In genomic region chr2:131451265-131451949, GRCh38 we compare ENCODE assay signal across 21 cellular contexts. TPM values are rescaled to one million over a fixed set of nuclear protein-coding genes. Genes with fewer than 3 reads are reported as not detected.
DNase-seq lines count a peak whose midpoint lies in the region; ATAC-seq and FAIRE-seq lines count a peak whose summit lies in the region.
"Not testable (repeated sequence)": the region's sequence is repeated elsewhere in the genome, so short reads cannot be mapped to it uniquely, and the experiment has no call there.
"Had no signal": no experiment of that assay in that cellular context is flagged by ENCODE, and none has a peak within 500 bp of the region (broad histone marks: within the 10 kb centered on the region; RNA-seq: fewer than 3 reads in every experiment).

No MANE protein-coding gene starts in this region.

- not testable (repeated sequence) for H2BK5ac ChIP-seq in neuronal stem cell (ENCODE audit: low read length)

- H3K4me3 ChIP-seq in neuronal stem cell (ENCODE audit: low read length in 2 of 2) = not testable (repeated sequence)

- H4K91ac ChIP-seq in neuronal stem cell (ENCODE audit: low read depth, low read length, poor library complexity) = not testable (repeated sequence)

- H3K4me1 ChIP-seq in neuronal stem cell (ENCODE audit: control insufficient read depth in 2 of 2, insufficient read depth in 1 of 2, low read depth in 1 of 2, low read length in 2 of 2) = not testable (repeated sequence)

- intact Hi-C loops in activated CD4-positive, alpha-beta T cell treated with anti-CD3 and anti-CD28 coated beads, Interleukin-2, amount 10 ng/mL, durations not matched to agents 24 days and 14 days (cut with micrococcal nuclease) = not testable (repeated sequence)

- H3K9me3 ChIP-seq in neuronal stem cell (replicated peaks in 1 of 2; ENCODE audit: control insufficient read depth in 2 of 2, insufficient read depth in 1 of 2, low read depth in 1 of 2, low read length in 2 of 2) = not testable (repeated sequence)

- not testable (repeated sequence) for H3K27ac ChIP-seq in neuronal stem cell (replicated peaks; ENCODE audit: low read length)

- not testable (repeated sequence) for H3K27me3 ChIP-seq in neuronal stem cell (ENCODE audit: control insufficient read depth in 3 of 3, insufficient read depth in 3 of 3, low read depth in 1 of 3, low read length in 3 of 3)

- peaks cover 21% of the 10 kb centered on the region for H3K27me3 Mint-ChIP-seq in activated CD4-positive, alpha-beta T cell treated with anti-CD3 and anti-CD28 coated beads, Interleukin-2, amount 10 ng/mL, durations not matched to agents 24 days and 14 days

- H3K14ac ChIP-seq in neuronal stem cell (ENCODE audit: low read length) = not testable (repeated sequence)

- not testable (repeated sequence) for H4K8ac ChIP-seq in neuronal stem cell (ENCODE audit: low read depth, low read length)

- H3K79me1 ChIP-seq in neuronal stem cell (ENCODE audit: low read depth, low read length) = not testable (repeated sequence)

- not testable (repeated sequence) for H3K4ac ChIP-seq in neuronal stem cell (ENCODE audit: low read length)

- H3K4me3 Mint-ChIP-seq in activated CD4-positive, alpha-beta T cell treated with anti-CD3 and anti-CD28 coated beads, Interleukin-2, amount 10 ng/mL, durations not matched to agents 24 days and 14 days = not testable (repeated sequence)

- not testable (repeated sequence) for H3K9me3 Mint-ChIP-seq in activated CD4-positive, alpha-beta T cell treated with anti-CD3 and anti-CD28 coated beads, Interleukin-2, amount 10 ng/mL, durations not matched to agents 24 days and 14 days

- not testable (repeated sequence) for H3K23ac ChIP-seq in neuronal stem cell (ENCODE audit: low read depth, low read length, poor library complexity)

- not testable (repeated sequence) for H2AK5ac ChIP-seq in neuronal stem cell (ENCODE audit: low read depth, low read length)

- H2AFZ ChIP-seq in neuronal stem cell (ENCODE audit: low read length) = peak overlapping the region; percentile 66

- ATAC-seq in GM21423 (IDR thresholded peaks at IDR 0.05; ENCODE audit: unreplicated experiment) (peak; percentile 66), HG02642 (IDR thresholded peaks at IDR 0.05; ENCODE audit: poor library complexity, unreplicated experiment) (peak; percentile 92), HG03045 (IDR thresholded peaks at IDR 0.05; ENCODE audit: unreplicated experiment) (peak; percentile 92), HG03469 (IDR thresholded peaks at IDR 0.05; ENCODE audit: unreplicated experiment) (peak; percentile 52)

- not testable (repeated sequence) for H2BK15ac ChIP-seq in neuronal stem cell (ENCODE audit: low read length)

- H3K27ac Mint-ChIP-seq in activated CD4-positive, alpha-beta T cell treated with anti-CD3 and anti-CD28 coated beads, Interleukin-2, amount 10 ng/mL, durations not matched to agents 24 days and 14 days = not testable (repeated sequence)

- H2BK12ac ChIP-seq in neuronal stem cell (ENCODE audit: low read length) = not testable (repeated sequence)

- WGBS in neuronal stem cell (ENCODE audit: extremely low coverage in 2 of 2, insufficient read length in 2 of 2, insufficient replicate concordance in 1 of 2), 2 donors = no CpG with 5 or more reads among the region's 10 CpGs

- H3K4me1 Mint-ChIP-seq in activated CD4-positive, alpha-beta T cell treated with anti-CD3 and anti-CD28 coated beads, Interleukin-2, amount 10 ng/mL, durations not matched to agents 24 days and 14 days = peaks cover 11% of the 10 kb centered on the region

- H3K36me3 ChIP-seq in neuronal stem cell (replicated peaks in 1 of 2; ENCODE audit: control insufficient read depth in 2 of 2, insufficient read depth in 2 of 2, low read length in 2 of 2) = not testable (repeated sequence)

- not testable (repeated sequence) for H3K18ac ChIP-seq in neuronal stem cell (ENCODE audit: low read length)

- not testable (repeated sequence) for DNase-seq in GM18507 (ENCODE audit: extremely low spot score, insufficient read length, low read depth); GM19239 (ENCODE audit: insufficient read length, low spot score); neuronal stem cell (ENCODE audit: low spot score)
- peak; percentile 69 for DNase-seq in activated CD4-positive, alpha-beta T cell treated with anti-CD3 and anti-CD28 coated beads, Interleukin-2, amount 10 ng/mL, durations not matched to agents 24 days and 14 days

- not testable (repeated sequence) for H3K36me3 Mint-ChIP-seq in activated CD4-positive, alpha-beta T cell treated with anti-CD3 and anti-CD28 coated beads, Interleukin-2, amount 10 ng/mL, durations not matched to agents 24 days and 14 days (ENCODE audit: low read depth)

- H3K9ac ChIP-seq in neuronal stem cell (ENCODE audit: low read depth, low read length, poor library complexity) = not testable (repeated sequence)

- peak; percentile 12 for FAIRE-seq in GM18507 (lab: Jason Lieb, UNC)
- FAIRE-seq in GM19239 (lab: Jason Lieb, UNC) = peak; percentile 76

- not testable (repeated sequence) for H3K4me2 ChIP-seq in neuronal stem cell (ENCODE audit: insufficient read depth, low read length, poor library complexity, severe bottlenecking)

- H2BK120ac ChIP-seq in neuronal stem cell (ENCODE audit: low read depth, low read length) = not testable (repeated sequence)

RNA-seq across cellular contexts. Expression of gene TUBA3D, which starts 24.5 kb away (rescaled TPM):
- total RNA-seq in activated CD4-positive, alpha-beta T cell treated with anti-CD3 and anti-CD28 coated beads, Interleukin-2, amount 10 ng/mL, durations not matched to agents 24 days and 14 days = not detected in 2 replicates
- 0.15 TPM for polyA plus RNA-seq in neuronal stem cell (2013, experiment 1 of 2)
- 0.11 TPM for polyA plus RNA-seq in neuronal stem cell (2013, experiment 2 of 2)
- total RNA-seq: activated B cell treated with CpG ODN at 0.5 μM for 24 hours; activated CD8-positive, alpha-beta T cell treated with anti-CD3 and anti-CD28 coated beads, Interleukin-2, amount 10 ng/mL, durations not matched to agents 7 days and 5 days; bronchial epithelial cell; colonic mucosa; esophagus squamous epithelium; H9; left lung; mesenteric fat pad; omental fat pad; PC-9; renal cortical epithelial cell; smooth muscle cell; thoracic aorta had no signal

RNA-seq across cellular contexts. Expression of gene MZT2A, which starts 40.8 kb away (rescaled TPM):
- 108 and 110 TPM in 2 replicates for total RNA-seq in activated CD4-positive, alpha-beta T cell treated with anti-CD3 and anti-CD28 coated beads, Interleukin-2, amount 10 ng/mL, durations not matched to agents 24 days and 14 days
- polyA plus RNA-seq in neuronal stem cell (2013, experiment 1 of 2) = 246 TPM
- 243 TPM for polyA plus RNA-seq in neuronal stem cell (2013, experiment 2 of 2)
